In the genomic region with DNA sequence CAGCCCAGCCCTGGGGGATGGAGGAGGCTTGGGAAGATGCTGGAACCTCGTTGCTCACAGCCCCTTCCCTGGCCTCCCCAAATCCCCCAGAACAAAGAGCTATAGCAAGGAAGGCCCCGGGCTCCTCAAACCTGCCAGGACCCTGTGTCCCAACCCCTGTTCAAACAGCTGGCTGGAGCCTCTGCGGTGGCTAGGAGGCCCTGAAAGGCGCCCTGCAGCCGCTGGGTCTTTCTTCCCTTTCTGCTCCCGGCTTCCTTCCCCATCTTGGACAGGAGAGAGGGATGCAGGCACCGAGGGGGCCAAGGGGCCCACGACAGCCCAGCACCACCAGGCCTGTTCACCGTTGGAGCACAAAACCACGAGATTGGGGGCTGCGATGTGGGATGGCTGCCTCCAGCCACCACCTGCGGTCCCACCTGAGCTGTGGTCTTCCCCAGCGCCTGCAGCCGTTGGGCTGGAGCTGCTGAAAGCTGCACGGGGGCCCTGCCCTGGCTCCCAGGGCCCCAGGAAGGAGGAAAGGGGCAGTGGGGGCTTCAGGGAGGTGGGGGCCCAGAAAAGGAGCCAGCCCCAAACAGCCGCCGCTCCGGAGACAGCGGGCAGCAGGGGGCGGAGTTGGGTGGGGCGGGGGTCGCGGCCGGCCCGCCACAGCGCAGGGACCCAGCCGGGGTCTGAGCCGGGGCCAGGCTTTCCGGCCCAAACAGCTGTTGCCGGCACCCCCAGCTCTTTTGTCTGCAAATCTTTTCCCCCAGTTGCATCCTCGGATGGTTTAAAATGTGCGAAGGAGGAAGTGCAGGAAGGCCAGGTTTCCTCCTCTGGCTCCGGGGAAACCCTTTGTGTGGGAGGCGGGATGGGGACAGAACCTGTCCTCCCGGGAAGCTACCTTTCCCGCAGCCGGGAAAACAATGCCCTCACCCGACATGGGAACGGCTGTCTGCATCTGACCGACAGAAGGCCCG, we compare ENCODE assay signal across 10 cellular contexts. TPM values are rescaled to one million over a fixed set of nuclear protein-coding genes. Genes with fewer than 3 reads are reported as not detected.
DNase-seq lines count a peak whose midpoint lies in the region; ATAC-seq and TF ChIP-seq lines count a peak whose summit lies in the region.
"Had no signal": no experiment of that assay in that cellular context is flagged by ENCODE, and none has a peak within 500 bp of the region (broad histone marks: within the 10 kb centered on the region; RNA-seq: fewer than 3 reads in every experiment).

No MANE protein-coding gene starts in this region.

- peak overlapping the region in 8 of 11 experiments; percentile 7 to 73 (median 56); a peak in 13 of 22 replicates for H3K27ac ChIP-seq in BLaER1 treated with 17β-estradiol and CSF1 and Interleukin-3, amounts not matched to agents 10 nM and 100 nM
- H3K27ac ChIP-seq in effector memory CD4-positive, alpha-beta T cell (ENCODE audit: insufficient read depth, low read length, poor library complexity, severe bottlenecking): peak overlapping the region; percentile 13

- H3K9ac ChIP-seq in BLaER1 treated with 17β-estradiol and CSF1 and Interleukin-3, amounts not matched to agents 10 nM and 100 nM: peak overlapping the region in 8 of 11 experiments; percentile 0 to 70 (median 56); a peak in 13 of 22 replicates

- peaks cover 0 to 6% (median 0%) of the 10 kb centered on the region in 11 experiments; a peak in 2 of 22 replicates for H3K36me3 ChIP-seq in BLaER1 treated with 17β-estradiol and CSF1 and Interleukin-3, amounts not matched to agents 10 nM and 100 nM
- H3K36me3 ChIP-seq in effector memory CD4-positive, alpha-beta T cell (ENCODE audit: control insufficient read depth, insufficient read depth, low read length): peaks cover 6% of the 10 kb centered on the region

- no peak for ATAC-seq in sciatic nerve
- no peak for ATAC-seq in HG03139 (IDR thresholded peaks at IDR 0.05; ENCODE audit: unreplicated experiment)
- ATAC-seq in stimulated activated effector memory CD8-positive, alpha-beta T cell treated with anti-CD3 and anti-CD28 coated beads, Interleukin-12 subunit alpha, Interleukin-12 subunit beta, amount 100 ng/mL, for 72 hours: no peak

- no peaks in the 10 kb centered on the region for H3K9me3 Mint-ChIP-seq in nephron
- no peaks in the 10 kb centered on the region for H3K9me3 Mint-ChIP-seq in stimulated activated effector memory CD8-positive, alpha-beta T cell treated with anti-CD3 and anti-CD28 coated beads, Interleukin-12 subunit alpha, Interleukin-12 subunit beta, amount 100 ng/mL, for 72 hours

- no peaks in the 10 kb centered on the region for H3K27me3 Mint-ChIP-seq in nephron (ENCODE audit: low read depth)

- no peaks in the 10 kb centered on the region for H3K36me3 Mint-ChIP-seq in nephron (ENCODE audit: low read depth)
- H3K36me3 Mint-ChIP-seq in stimulated activated effector memory CD8-positive, alpha-beta T cell treated with anti-CD3 and anti-CD28 coated beads, Interleukin-12 subunit alpha, Interleukin-12 subunit beta, amount 100 ng/mL, for 72 hours: peaks cover 39% of the 10 kb centered on the region

- H3K4me2 ChIP-seq in BLaER1 treated with 17β-estradiol and CSF1 and Interleukin-3, amounts not matched to agents 10 nM and 100 nM: peak overlapping the region; percentile 85 to 100 (median 97)

- peaks cover 0 to 62% (median 21%) of the 10 kb centered on the region in 11 experiments; a peak in 13 of 22 replicates for H3K27me3 ChIP-seq in BLaER1 treated with 17β-estradiol and CSF1 and Interleukin-3, amounts not matched to agents 10 nM and 100 nM
- no peaks in the 10 kb centered on the region for H3K27me3 ChIP-seq in effector memory CD4-positive, alpha-beta T cell (replicated peaks; ENCODE audit: control insufficient read depth, insufficient read depth, low read length, poor library complexity, severe bottlenecking)

- H4K20me1 ChIP-seq in BLaER1 treated with 17β-estradiol and CSF1 and Interleukin-3, amounts not matched to agents 10 nM and 100 nM: peaks cover 96 to 99% (median 97%) of the 10 kb centered on the region in 11 experiments

- peak overlapping the region in 2 of 3 experiments; percentile 15 to 17 for H3K4me3 Mint-ChIP-seq in nephron
- no peak overlapping the region for H3K4me3 Mint-ChIP-seq in stimulated activated effector memory CD8-positive, alpha-beta T cell treated with anti-CD3 and anti-CD28 coated beads, Interleukin-12 subunit alpha, Interleukin-12 subunit beta, amount 100 ng/mL, for 72 hours

- peaks cover 44% of the 10 kb centered on the region for H3K4me1 Mint-ChIP-seq in nephron
- peaks cover 59% of the 10 kb centered on the region for H3K4me1 Mint-ChIP-seq in stimulated activated effector memory CD8-positive, alpha-beta T cell treated with anti-CD3 and anti-CD28 coated beads, Interleukin-12 subunit alpha, Interleukin-12 subunit beta, amount 100 ng/mL, for 72 hours

- H3K4me1 ChIP-seq in BLaER1 treated with 17β-estradiol and CSF1 and Interleukin-3, amounts not matched to agents 10 nM and 100 nM: peaks cover 91 to 99% (median 97%) of the 10 kb centered on the region in 10 experiments
- H3K4me1 ChIP-seq in effector memory CD4-positive, alpha-beta T cell (ENCODE audit: control insufficient read depth, insufficient read depth, low read length, poor library complexity, severe bottlenecking): peaks cover 50% of the 10 kb centered on the region

- TF ChIP-seq CTCF in nephron (IDR thresholded peaks at IDR 0.05; ENCODE audit: unreplicated experiment in 3 of 3): no peak

- peak overlapping the region in 5 of 10 experiments; percentile 2 to 47 (median 32); a peak in 7 of 20 replicates for H3K4me3 ChIP-seq in BLaER1 treated with 17β-estradiol and CSF1 and Interleukin-3, amounts not matched to agents 10 nM and 100 nM
- no peak overlapping the region for H3K4me3 ChIP-seq in effector memory CD4-positive, alpha-beta T cell (ENCODE audit: insufficient read depth, low read depth, low read length, poor library complexity, severe bottlenecking)

- intact Hi-C loops in sciatic nerve (cut with DNase I): no loop called here

- peak; percentile 25 for DNase-seq in HT-29 (ENCODE audit: low spot score)
- no peak for DNase-seq in effector memory CD4-positive, alpha-beta T cell
- no peak for DNase-seq in sciatic nerve (ENCODE audit: low spot score)
- no peak for DNase-seq in NCI-H526 treated with DMSO at 0.1 percent for 48 hours (lab: John Stamatoyannopoulos, UW)
- no peak for DNase-seq in stimulated activated effector memory CD8-positive, alpha-beta T cell treated with anti-CD3 and anti-CD28 coated beads, Interleukin-12 subunit alpha, Interleukin-12 subunit beta, amount 100 ng/mL, for 72 hours (ENCODE audit: low spot score in 2 of 2)
- DNase-seq: NCI-H146; stimulated activated naive CD4-positive, alpha-beta T cell treated with Interleukin-2 at 50 U/mL for 16 hours had no signal

- no peaks in the 10 kb centered on the region for H3K9me3 ChIP-seq in BLaER1 treated with 17β-estradiol and CSF1 and Interleukin-3, amounts not matched to agents 10 nM and 100 nM (replicated peaks in 1 of 11)
- H3K9me3 ChIP-seq in effector memory CD4-positive, alpha-beta T cell (ENCODE audit: control insufficient read depth, low read length): no peaks in the 10 kb centered on the region

- peak overlapping the region in 2 of 3 experiments; percentile 50 to 66 for H3K27ac Mint-ChIP-seq in nephron
- no peak overlapping the region for H3K27ac Mint-ChIP-seq in stimulated activated effector memory CD8-positive, alpha-beta T cell treated with anti-CD3 and anti-CD28 coated beads, Interleukin-12 subunit alpha, Interleukin-12 subunit beta, amount 100 ng/mL, for 72 hours

RNA-seq across cellular contexts. Expression of a gene that starts 16.1 kb away (rescaled TPM):
- total RNA-seq in HT-29 (2014; rRNA removed; shearing (Covaris generic)): 39.8 and 57.7 TPM in 2 replicates
- 84.2 TPM for total RNA-seq in sciatic nerve

RNA-seq across cellular contexts. Expression of a gene that starts 47.0 kb away (rescaled TPM):
- 37.9 and 43.5 TPM in 2 replicates for total RNA-seq in HT-29 (2014; rRNA removed; shearing (Covaris generic))
- total RNA-seq in sciatic nerve: 52.2 TPM
